ENCODE assay signal across 21 cellular contexts in the genomic region with DNA sequence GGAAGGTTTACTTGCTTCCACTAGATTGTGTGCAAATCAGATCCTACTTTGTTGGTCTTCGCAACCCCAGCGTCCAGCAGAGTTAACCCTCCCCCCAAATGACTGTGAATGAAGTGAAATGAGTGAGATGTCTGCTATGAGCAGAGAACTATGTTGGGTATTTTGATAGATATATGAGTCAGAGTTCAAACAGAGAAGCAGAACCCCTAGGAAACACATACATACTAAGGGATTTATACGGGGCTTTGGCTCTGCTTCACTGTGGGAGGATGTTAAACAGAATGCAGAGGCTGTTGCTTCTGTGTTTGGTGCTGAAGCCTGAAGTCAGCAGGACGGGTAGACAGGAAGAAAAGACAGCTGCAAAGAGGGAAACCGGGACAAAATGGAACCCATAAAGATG.
DNase-seq lines count a peak whose midpoint lies in the region; ATAC-seq and TF ChIP-seq lines count a peak whose summit lies in the region.
"Had no signal": no experiment of that assay in that cellular context is flagged by ENCODE, and none has a peak within 500 bp of the region (broad histone marks: within the 10 kb centered on the region; RNA-seq: fewer than 3 reads in every experiment).

No MANE protein-coding gene starts in this region.

- TF ChIP-seq EP300 in SK-N-SH (IDR thresholded peaks at IDR 0.05; ENCODE audit: borderline replicate concordance in 1 of 2, low read depth in 1 of 2, low read length in 1 of 2) = no peak

- TF ChIP-seq CTCF in SK-N-SH (IDR thresholded peaks at IDR 0.05) (no peak), retinal pigment epithelial cell (conservative IDR thresholded peaks at IDR 0.05; ENCODE audit: low read depth, low read length) (no peak)

- H2AFZ ChIP-seq in SK-N-SH (ENCODE audit: low read depth) = peak overlapping the region; percentile 7

- peaks cover 0 to 4% of the 10 kb centered on the region in 2 experiments; a peak in 2 of 4 replicates for H3K4me1 ChIP-seq in SK-N-SH (ENCODE audit: control insufficient read depth in 1 of 2, insufficient read depth in 2 of 2, low read depth in 1 of 2, low read length in 1 of 2)
- H3K4me1 ChIP-seq in SJCRH30 = no peaks in the 10 kb centered on the region
- H3K4me1 ChIP-seq: right lobe of liver had no signal

- no peak for ATAC-seq in HG02610 (IDR thresholded peaks at IDR 0.05; ENCODE audit: unreplicated experiment)
- ATAC-seq: left colon; naive thymus-derived CD4-positive, alpha-beta T cell; right lobe of liver had no signal

- DNase-seq in EL (peak; percentile 39), SK-N-SH (no peak), fibroblast of peridontal ligament (ENCODE audit: extremely low read depth) (peak; percentile 35), retinal pigment epithelial cell (ENCODE audit: low read depth) (peak; percentile 40), SJCRH30 (no peak), NCI-H1105 treated with DMSO at 0.1 percent for 48 hours (lab: John Stamatoyannopoulos, UW) (no peak), NCI-H146 treated with DMSO at 0.1 percent for 48 hours (lab: John Stamatoyannopoulos, UW; ENCODE audit: unreplicated experiment) (no peak)
- DNase-seq: ACHN; activated naive CD4-positive, alpha-beta T cell treated with anti-CD3 and anti-CD28 coated beads, Interleukin-2, amount 50 U/mL, for 16 hours; activated T-cell treated with anti-CD3 and anti-CD28 coated beads, Interleukin-2, amount 50 U/mL, for 48 hours; endodermal cell; H9; KBM-7; left colon; naive thymus-derived CD4-positive, alpha-beta T cell; NCI-H1694 treated with DMSO at 0.1 percent for 48 hours; right lobe of liver; Right ventricle myocardium superior; substantia nigra had no signal

- H3K27me3 ChIP-seq in SK-N-SH (ENCODE audit: insufficient read depth) (no peaks in the 10 kb centered on the region), SJCRH30 (no peaks in the 10 kb centered on the region)
- H3K27me3 ChIP-seq: right lobe of liver had no signal

- no peaks in the 10 kb centered on the region for H3K9me2 ChIP-seq in SK-N-SH

- H3K79me2 ChIP-seq in SK-N-SH (ENCODE audit: insufficient read depth) = no peaks in the 10 kb centered on the region

- no peak overlapping the region for H3K9ac ChIP-seq in SK-N-SH

- H3K27ac ChIP-seq in SK-N-SH (ENCODE audit: low read depth in 2 of 2, low read length in 1 of 2) (0 out of 4 replicates have a peak overlapping the region, but pooled peaks of 1 of the 2 experiments have one; percentile 4), SJCRH30 (no peak overlapping the region)
- H3K27ac ChIP-seq: C4-2B, right lobe of liver had no signal

- CTCF ChIA-PET in SK-N-SH (lab: Yijun Ruan, JAX) = interaction anchor here (0.9 to 1.3 kb wide), 3 partner anchors 10 to 15 kb away, joined by 3 read pairs; no protein-coding TSS in a partner anchor

- POLR2A ChIA-PET in SK-N-SH (lab: Yijun Ruan, JAX) = no interaction called here

- no peak for TF ChIP-seq RAD21 in SK-N-SH (IDR thresholded peaks at IDR 0.05; ENCODE audit: low read length)

- no peaks in the 10 kb centered on the region for H3F3A ChIP-seq in SK-N-SH (replicated peaks; ENCODE audit: insufficient read depth)

- H4K20me1 ChIP-seq in SK-N-SH (ENCODE audit: insufficient read depth) = no peaks in the 10 kb centered on the region

- H3K36me3 ChIP-seq in SK-N-SH (replicated peaks in 1 of 2; ENCODE audit: control insufficient read depth in 1 of 2, insufficient read depth in 2 of 2, low read length in 1 of 2) (no peaks in the 10 kb centered on the region), SJCRH30 (no peaks in the 10 kb centered on the region)
- H3K36me3 ChIP-seq: right lobe of liver had no signal

- H3K4me2 ChIP-seq in SK-N-SH = no peak overlapping the region

- H3K4me3 ChIP-seq in SK-N-SH (ENCODE audit: low read depth in 2 of 2, low read length in 1 of 2) (no peak overlapping the region), retinal pigment epithelial cell (ENCODE audit: low read length) (no peak overlapping the region), SJCRH30 (no peak overlapping the region)
- H3K4me3 ChIP-seq: right lobe of liver had no signal

- 59% methylated on average over 5 of the region's 5 CpGs for WGBS in SK-N-SH (ENCODE audit: low lambda C conversion rate)

- H3K9me3 ChIP-seq in SK-N-SH (no peaks in the 10 kb centered on the region), SJCRH30 (replicated peaks) (no peaks in the 10 kb centered on the region)
- H3K9me3 ChIP-seq: right lobe of liver had no signal

TF ChIP-seq in SK-N-SH, 30 proteins besides CTCF, POLR2A, EP300 and RAD21:
- TF ChIP-seq RXRA (IDR thresholded peaks at IDR 0.05; ENCODE audit: borderline replicate concordance, low read depth) = peak; percentile 52; the same call in 1 of the 2 replicates
- TF ChIP-seq, protein P1, sequence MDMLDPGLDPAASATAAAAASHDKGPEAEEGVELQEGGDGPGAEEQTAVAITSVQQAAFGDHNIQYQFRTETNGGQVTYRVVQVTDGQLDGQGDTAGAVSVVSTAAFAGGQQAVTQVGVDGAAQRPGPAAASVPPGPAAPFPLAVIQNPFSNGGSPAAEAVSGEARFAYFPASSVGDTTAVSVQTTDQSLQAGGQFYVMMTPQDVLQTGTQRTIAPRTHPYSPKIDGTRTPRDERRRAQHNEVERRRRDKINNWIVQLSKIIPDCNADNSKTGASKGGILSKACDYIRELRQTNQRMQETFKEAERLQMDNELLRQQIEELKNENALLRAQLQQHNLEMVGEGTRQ (IDR thresholded peaks at IDR 0.05; ENCODE audit: borderline replicate concordance, low read depth, low read length) = no peak
TF ChIP-seq in SK-N-SH: peak in this region for 1.

Comparison
In these comparisons a context has a peak if more than half of its experiments do, and no peak if none do; other contexts are left out.
1. DNase-seq: peak in EL (single experiment), fibroblast of peridontal ligament (single experiment) and retinal pigment epithelial cell (single experiment); none in SK-N-SH (single experiment), SJCRH30 (0 of 2), NCI-H1105 treated with DMSO at 0.1 percent for 48 hours (single experiment) and NCI-H146 treated with DMSO at 0.1 percent for 48 hours (single experiment).